In the genomic region with DNA sequence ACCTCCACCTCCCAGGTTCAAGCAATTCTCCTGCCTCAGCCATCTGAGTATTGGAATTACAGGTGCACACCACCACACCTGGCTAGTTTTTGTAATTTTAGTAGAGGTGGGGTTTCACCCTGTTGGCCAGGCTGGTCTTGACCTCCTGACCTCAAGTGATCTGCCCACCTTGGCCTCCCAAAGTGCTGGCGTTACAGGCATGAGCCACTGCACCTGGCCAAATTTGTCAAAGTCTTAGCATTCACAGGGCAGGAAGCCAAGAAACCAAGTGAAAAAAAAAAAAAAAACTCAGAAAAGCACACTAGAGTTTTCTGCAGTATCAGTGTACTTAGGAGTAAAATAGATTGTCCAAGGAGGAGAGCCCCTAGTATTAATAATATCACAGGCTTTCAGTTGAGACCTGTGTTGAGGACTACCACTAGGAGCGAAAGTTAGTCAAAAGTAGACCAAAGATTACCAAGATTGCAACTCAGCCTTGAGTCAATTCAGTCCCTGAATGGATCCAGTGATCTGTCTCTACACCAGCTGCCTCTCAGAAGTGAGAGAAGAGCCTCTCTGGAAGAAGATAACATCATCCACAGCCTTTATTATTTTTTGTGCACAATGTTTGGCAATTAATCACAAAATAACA, we compare ENCODE assay signal across 17 cellular contexts.
DNase-seq lines count a peak whose midpoint lies in the region; ATAC-seq and TF ChIP-seq lines count a peak whose summit lies in the region.
"Had no signal": no experiment of that assay in that cellular context is flagged by ENCODE, and none has a peak within 500 bp of the region (broad histone marks: within the 10 kb centered on the region; RNA-seq: fewer than 3 reads in every experiment).

No MANE protein-coding gene starts in this region.

- H3K36me3 Mint-ChIP-seq in activated naive CD8-positive, alpha-beta T cell treated with anti-CD3 and anti-CD28 coated beads, Interleukin-2, amount 50 U/mL, for 24 hours (ENCODE audit: low read depth) = no peaks in the 10 kb centered on the region
- H3K36me3 Mint-ChIP-seq in activated naive CD8-positive, alpha-beta T cell treated with anti-CD3 and anti-CD28 coated beads for 36 hours = no peaks in the 10 kb centered on the region
- H3K36me3 Mint-ChIP-seq in Caco-2 (ENCODE audit: insufficient read depth, unreplicated experiment) = no peaks in the 10 kb centered on the region
- no peaks in the 10 kb centered on the region for H3K36me3 Mint-ChIP-seq in effector memory CD8-positive, alpha-beta T cell (ENCODE audit: insufficient read depth)

- H3K4me3 Mint-ChIP-seq in activated naive CD8-positive, alpha-beta T cell treated with anti-CD3 and anti-CD28 coated beads, Interleukin-2, amount 50 U/mL, for 24 hours = no peak overlapping the region
- no peak overlapping the region for H3K4me3 Mint-ChIP-seq in activated naive CD8-positive, alpha-beta T cell treated with anti-CD3 and anti-CD28 coated beads for 36 hours
- H3K4me3 Mint-ChIP-seq in Caco-2 (ENCODE audit: unreplicated experiment) = no peak overlapping the region
- no peak overlapping the region for H3K4me3 Mint-ChIP-seq in effector memory CD8-positive, alpha-beta T cell
- H3K4me3 Mint-ChIP-seq: activated CD4-positive, alpha-beta memory T cell treated with anti-CD3 and anti-CD28 coated beads, Interleukin-2, amount 10 ng/mL, durations not matched to agents 7 days and 5 days; CD8-positive, alpha-beta memory T cell; dendritic cell treated with granulocyte-macrophage colony-stimulating factor and Interleukin-4, amounts not matched to agents 40 ng/mL and 50 ng/mL, for 4 days; nephron had no signal

- no peak overlapping the region for H3K4me3 ChIP-seq in Caco-2 (ENCODE audit: low read depth, low read length)
- H3K4me3 ChIP-seq: body of pancreas, tibial nerve had no signal

- H3K27ac Mint-ChIP-seq in activated naive CD8-positive, alpha-beta T cell treated with anti-CD3 and anti-CD28 coated beads, Interleukin-2, amount 50 U/mL, for 24 hours = no peak overlapping the region
- H3K27ac Mint-ChIP-seq in activated naive CD8-positive, alpha-beta T cell treated with anti-CD3 and anti-CD28 coated beads for 36 hours = no peak overlapping the region
- H3K27ac Mint-ChIP-seq in Caco-2 (ENCODE audit: unreplicated experiment) = no peak overlapping the region
- H3K27ac Mint-ChIP-seq in effector memory CD8-positive, alpha-beta T cell = no peak overlapping the region
- H3K27ac Mint-ChIP-seq: activated CD4-positive, alpha-beta memory T cell treated with anti-CD3 and anti-CD28 coated beads, Interleukin-2, amount 10 ng/mL, durations not matched to agents 7 days and 5 days; CD8-positive, alpha-beta memory T cell; dendritic cell treated with granulocyte-macrophage colony-stimulating factor and Interleukin-4, amounts not matched to agents 40 ng/mL and 50 ng/mL, for 4 days; nephron had no signal

- no peaks in the 10 kb centered on the region for H3K9me3 ChIP-seq in Caco-2
- H3K9me3 ChIP-seq: body of pancreas, tibial nerve had no signal

- no peaks in the 10 kb centered on the region for H3K9me3 Mint-ChIP-seq in activated naive CD8-positive, alpha-beta T cell treated with anti-CD3 and anti-CD28 coated beads, Interleukin-2, amount 50 U/mL, for 24 hours
- H3K9me3 Mint-ChIP-seq in activated naive CD8-positive, alpha-beta T cell treated with anti-CD3 and anti-CD28 coated beads for 36 hours = no peaks in the 10 kb centered on the region
- no peaks in the 10 kb centered on the region for H3K9me3 Mint-ChIP-seq in Caco-2 (ENCODE audit: unreplicated experiment)
- H3K9me3 Mint-ChIP-seq in effector memory CD8-positive, alpha-beta T cell = no peaks in the 10 kb centered on the region
- H3K9me3 Mint-ChIP-seq: activated CD4-positive, alpha-beta memory T cell treated with anti-CD3 and anti-CD28 coated beads, Interleukin-2, amount 10 ng/mL, durations not matched to agents 7 days and 5 days; CD8-positive, alpha-beta memory T cell; dendritic cell treated with granulocyte-macrophage colony-stimulating factor and Interleukin-4, amounts not matched to agents 40 ng/mL and 50 ng/mL, for 4 days; nephron had no signal

- no peak for TF ChIP-seq CTCF in Caco-2 (IDR thresholded peaks at IDR 0.05; ENCODE audit: insufficient read depth in 1 of 2, low read depth in 1 of 2, low read length in 1 of 2, severe bottlenecking in 1 of 2, unreplicated experiment in 1 of 2)

- H3K27me3 Mint-ChIP-seq in activated naive CD8-positive, alpha-beta T cell treated with anti-CD3 and anti-CD28 coated beads, Interleukin-2, amount 50 U/mL, for 24 hours = peaks cover 2% of the 10 kb centered on the region
- H3K27me3 Mint-ChIP-seq in activated naive CD8-positive, alpha-beta T cell treated with anti-CD3 and anti-CD28 coated beads for 36 hours = no peaks in the 10 kb centered on the region
- peaks cover 5% of the 10 kb centered on the region for H3K27me3 Mint-ChIP-seq in Caco-2 (ENCODE audit: insufficient read depth, unreplicated experiment)
- peaks cover 0 to 15% of the 10 kb centered on the region in 2 donors for H3K27me3 Mint-ChIP-seq in effector memory CD8-positive, alpha-beta T cell
- H3K27me3 Mint-ChIP-seq: activated CD4-positive, alpha-beta memory T cell treated with anti-CD3 and anti-CD28 coated beads, Interleukin-2, amount 10 ng/mL, durations not matched to agents 7 days and 5 days; CD8-positive, alpha-beta memory T cell; dendritic cell treated with granulocyte-macrophage colony-stimulating factor and Interleukin-4, amounts not matched to agents 40 ng/mL and 50 ng/mL, for 4 days had no signal

- peaks cover 1% of the 10 kb centered on the region for H3K4me1 Mint-ChIP-seq in activated naive CD8-positive, alpha-beta T cell treated with anti-CD3 and anti-CD28 coated beads, Interleukin-2, amount 50 U/mL, for 24 hours
- H3K4me1 Mint-ChIP-seq in activated naive CD8-positive, alpha-beta T cell treated with anti-CD3 and anti-CD28 coated beads for 36 hours = no peaks in the 10 kb centered on the region
- H3K4me1 Mint-ChIP-seq in Caco-2 (ENCODE audit: low read depth, unreplicated experiment) = no peaks in the 10 kb centered on the region
- H3K4me1 Mint-ChIP-seq in effector memory CD8-positive, alpha-beta T cell (ENCODE audit: low read depth in 2 of 2) = no peaks in the 10 kb centered on the region
- H3K4me1 Mint-ChIP-seq: CD8-positive, alpha-beta memory T cell; nephron had no signal

- no peaks in the 10 kb centered on the region for H3K27me3 ChIP-seq in Caco-2 (replicated peaks; ENCODE audit: control insufficient read depth, insufficient read depth, low read length)
- H3K27me3 ChIP-seq: body of pancreas, tibial nerve had no signal

- DNase-seq in activated naive CD8-positive, alpha-beta T cell treated with anti-CD3 and anti-CD28 coated beads, Interleukin-2, amount 50 U/mL, for 24 hours = no peak
- no peak for DNase-seq in activated naive CD8-positive, alpha-beta T cell treated with anti-CD3 and anti-CD28 coated beads for 36 hours
- no peak for DNase-seq in Caco-2
- DNase-seq in inferior parietal cortex (ENCODE audit: extremely low spot score) = no peak
- no peak for DNase-seq in stimulated activated naive CD4-positive, alpha-beta T cell (lab: John Stamatoyannopoulos, UW)
- no peak for DNase-seq in effector memory CD8-positive, alpha-beta T cell
- DNase-seq: activated CD4-positive, alpha-beta memory T cell treated with anti-CD3 and anti-CD28 coated beads, Interleukin-2, amount 10 ng/mL, durations not matched to agents 7 days and 5 days; body of pancreas; CD8-positive, alpha-beta memory T cell; GF-D8; NCI-H1694 treated with DMSO at 0.1 percent for 48 hours; NCI-H524 treated with DMSO at 0.1 percent for 48 hours had no signal

- no TSS peak for BruUV-seq in Caco-2 (replicated peaks; lab: Mats Ljungman, UMichigan)

- CTCF ChIA-PET in Caco-2 (lab: Charles Lee) = no interaction called here

- intact Hi-C loops in Caco-2 (cut with micrococcal nuclease; ENCODE audit: unreplicated experiment) = no loop called here

- POLR2A ChIA-PET in Caco-2 (lab: Charles Lee) = no interaction called here

- peak; percentile 63 for ATAC-seq in activated naive CD8-positive, alpha-beta T cell treated with anti-CD3 and anti-CD28 coated beads, Interleukin-2, amount 50 U/mL, for 24 hours
- ATAC-seq in GM21576 (IDR thresholded peaks at IDR 0.05; ENCODE audit: unreplicated experiment) (peak; percentile 58), HG03280 (IDR thresholded peaks at IDR 0.05; ENCODE audit: unreplicated experiment) (peak; percentile 83)
- ATAC-seq in effector memory CD8-positive, alpha-beta T cell (replicated peaks) = no peak
- ATAC-seq: body of pancreas had no signal

- H3K4me1 ChIP-seq in Caco-2 = no peaks in the 10 kb centered on the region
- H3K4me1 ChIP-seq: body of pancreas, tibial nerve had no signal

- H3K36me3 ChIP-seq in Caco-2 (ENCODE audit: control insufficient read depth, insufficient read depth, low read length) = no peaks in the 10 kb centered on the region
